Comparison of ENCODE assay signal across 30 cellular contexts in genomic region chr3:105157766-105158085, GRCh38.
"Had no signal": no experiment of that assay in that cellular context is flagged by ENCODE, and none has a peak within 500 bp of the region (broad histone marks: within the 10 kb centered on the region; RNA-seq: fewer than 3 reads in every experiment).

No MANE protein-coding gene starts in this region.

- H3K27me3 ChIP-seq: ascending aorta, esophagus squamous epithelium, pancreas, stomach, thyroid gland, upper lobe of left lung, vagina had no signal

- H3K9me3 Mint-ChIP-seq: activated CD4-positive, alpha-beta memory T cell treated with anti-CD3 and anti-CD28 coated beads, Interleukin-2, amount 10 ng/mL, durations not matched to agents 7 days and 5 days; activated CD4-positive, alpha-beta T cell treated with anti-CD3 and anti-CD28 coated beads, Interleukin-2, amount 10 ng/mL, durations not matched to agents 24 days and 14 days; activated naive CD4-positive, alpha-beta T cell treated with anti-CD3 and anti-CD28 coated beads, Interleukin-2, amount 10 ng/mL, durations not matched to agents 7 days and 5 days; activated naive CD8-positive, alpha-beta T cell treated with anti-CD3 and anti-CD28 coated beads, Interleukin-2, amount 10 ng/mL, durations not matched to agents 7 days and 5 days; activated T-cell treated with anti-CD3 and anti-CD28 coated beads, Interleukin-2, amount 50 U/mL, for 24 hours; brain; endodermal cell; mesothelial cell of epicardium; nephron progenitor cell; stimulated activated naive B cell treated with anti-CD40 and anti-IgM and Interleukin-4, amounts not matched to agents 10 μg/mL and 1 μg/mL and 100 μg/mL, for 72 hours had no signal

- H3K27ac ChIP-seq: ascending aorta, esophagus squamous epithelium, pancreas, psoas muscle, stomach, thyroid gland, upper lobe of left lung, vagina, VCaP had no signal

- H3K4me2 ChIP-seq: smooth muscle cell had no signal

- H3K9me3 ChIP-seq: ascending aorta, esophagus squamous epithelium, pancreas, psoas muscle, stomach, thyroid gland, upper lobe of left lung, vagina had no signal

- DNase-seq: activated CD4-positive, alpha-beta memory T cell treated with anti-CD3 and anti-CD28 coated beads, Interleukin-2, amount 10 ng/mL, durations not matched to agents 7 days and 5 days; activated CD4-positive, alpha-beta T cell treated with anti-CD3 and anti-CD28 coated beads, Interleukin-2, amount 10 ng/mL, durations not matched to agents 24 days and 14 days; activated CD4-positive, CD25-positive, alpha-beta regulatory T cell treated with anti-CD3 and anti-CD28 coated beads, Interleukin-2, amount 50 U/mL, for 72 hours; activated CD8-positive, alpha-beta memory T cell treated with anti-CD3 and anti-CD28 coated beads, Interleukin-2, amount 50 U/mL, for 48 hours; activated gamma-delta T cell; activated naive CD4-positive, alpha-beta T cell treated with anti-CD3 and anti-CD28 coated beads, Interleukin-2, amount 10 ng/mL, durations not matched to agents 7 days and 5 days; activated naive CD8-positive, alpha-beta T cell treated with anti-CD3 and anti-CD28 coated beads, Interleukin-2, amount 10 ng/mL, durations not matched to agents 7 days and 5 days; activated T-cell treated with anti-CD3 and anti-CD28 coated beads, Interleukin-2, amount 50 U/mL, for 24 hours; caudate nucleus; endodermal cell; esophagus squamous epithelium; immature natural killer cell; kidney; left colon; naive B cell; nephron progenitor cell; nucleus accumbens; pancreas; psoas muscle; stimulated activated CD4-positive, alpha-beta T cell treated with anti-CD3 and anti-CD28 coated beads, Interleukin-2, amount 100 ng/mL, for 24 hours; stimulated activated naive B cell treated with anti-CD40 and anti-IgM and Interleukin-4, amounts not matched to agents 10 μg/mL and 1 μg/mL and 100 μg/mL, for 72 hours; stomach; thyroid gland; upper lobe of left lung had no signal

- H3K4me1 Mint-ChIP-seq: activated CD4-positive, alpha-beta memory T cell treated with anti-CD3 and anti-CD28 coated beads, Interleukin-2, amount 10 ng/mL, durations not matched to agents 7 days and 5 days; activated CD4-positive, alpha-beta T cell treated with anti-CD3 and anti-CD28 coated beads, Interleukin-2, amount 10 ng/mL, durations not matched to agents 24 days and 14 days; activated naive CD4-positive, alpha-beta T cell treated with anti-CD3 and anti-CD28 coated beads, Interleukin-2, amount 10 ng/mL, durations not matched to agents 7 days and 5 days; activated naive CD8-positive, alpha-beta T cell treated with anti-CD3 and anti-CD28 coated beads, Interleukin-2, amount 10 ng/mL, durations not matched to agents 7 days and 5 days; endodermal cell; immature natural killer cell; naive B cell; nephron progenitor cell; stimulated activated naive B cell treated with anti-CD40 and anti-IgM and Interleukin-4, amounts not matched to agents 10 μg/mL and 1 μg/mL and 100 μg/mL, for 72 hours had no signal

- H3K36me3 ChIP-seq: ascending aorta, esophagus squamous epithelium, pancreas, stomach, thyroid gland, upper lobe of left lung, vagina had no signal

- H3K27ac Mint-ChIP-seq: activated CD4-positive, alpha-beta memory T cell treated with anti-CD3 and anti-CD28 coated beads, Interleukin-2, amount 10 ng/mL, durations not matched to agents 7 days and 5 days; activated CD4-positive, alpha-beta T cell treated with anti-CD3 and anti-CD28 coated beads, Interleukin-2, amount 10 ng/mL, durations not matched to agents 24 days and 14 days; activated naive CD4-positive, alpha-beta T cell treated with anti-CD3 and anti-CD28 coated beads, Interleukin-2, amount 10 ng/mL, durations not matched to agents 7 days and 5 days; activated naive CD8-positive, alpha-beta T cell treated with anti-CD3 and anti-CD28 coated beads, Interleukin-2, amount 10 ng/mL, durations not matched to agents 7 days and 5 days; activated T-cell treated with anti-CD3 and anti-CD28 coated beads, Interleukin-2, amount 50 U/mL, for 24 hours; brain; endodermal cell; immature natural killer cell; mesothelial cell of epicardium; naive B cell; nephron progenitor cell; stimulated activated naive B cell treated with anti-CD40 and anti-IgM and Interleukin-4, amounts not matched to agents 10 μg/mL and 1 μg/mL and 100 μg/mL, for 72 hours had no signal

- H3K27me3 Mint-ChIP-seq: activated CD4-positive, alpha-beta memory T cell treated with anti-CD3 and anti-CD28 coated beads, Interleukin-2, amount 10 ng/mL, durations not matched to agents 7 days and 5 days; activated CD4-positive, alpha-beta T cell treated with anti-CD3 and anti-CD28 coated beads, Interleukin-2, amount 10 ng/mL, durations not matched to agents 24 days and 14 days; activated naive CD4-positive, alpha-beta T cell treated with anti-CD3 and anti-CD28 coated beads, Interleukin-2, amount 10 ng/mL, durations not matched to agents 7 days and 5 days; activated naive CD8-positive, alpha-beta T cell treated with anti-CD3 and anti-CD28 coated beads, Interleukin-2, amount 10 ng/mL, durations not matched to agents 7 days and 5 days; activated T-cell treated with anti-CD3 and anti-CD28 coated beads, Interleukin-2, amount 50 U/mL, for 24 hours; brain; stimulated activated naive B cell treated with anti-CD40 and anti-IgM and Interleukin-4, amounts not matched to agents 10 μg/mL and 1 μg/mL and 100 μg/mL, for 72 hours had no signal

- H3K36me3 Mint-ChIP-seq: activated naive CD4-positive, alpha-beta T cell treated with anti-CD3 and anti-CD28 coated beads, Interleukin-2, amount 10 ng/mL, durations not matched to agents 7 days and 5 days; activated naive CD8-positive, alpha-beta T cell treated with anti-CD3 and anti-CD28 coated beads, Interleukin-2, amount 10 ng/mL, durations not matched to agents 7 days and 5 days; brain; immature natural killer cell; mesothelial cell of epicardium; naive B cell; stimulated activated naive B cell treated with anti-CD40 and anti-IgM and Interleukin-4, amounts not matched to agents 10 μg/mL and 1 μg/mL and 100 μg/mL, for 72 hours had no signal

- H3K4me3 ChIP-seq: ascending aorta, esophagus squamous epithelium, pancreas, psoas muscle, smooth muscle cell, stomach, thyroid gland, upper lobe of left lung, vagina had no signal

- H3K4me3 Mint-ChIP-seq: activated CD4-positive, alpha-beta memory T cell treated with anti-CD3 and anti-CD28 coated beads, Interleukin-2, amount 10 ng/mL, durations not matched to agents 7 days and 5 days; activated CD4-positive, alpha-beta T cell treated with anti-CD3 and anti-CD28 coated beads, Interleukin-2, amount 10 ng/mL, durations not matched to agents 24 days and 14 days; activated naive CD4-positive, alpha-beta T cell treated with anti-CD3 and anti-CD28 coated beads, Interleukin-2, amount 10 ng/mL, durations not matched to agents 7 days and 5 days; activated naive CD8-positive, alpha-beta T cell treated with anti-CD3 and anti-CD28 coated beads, Interleukin-2, amount 10 ng/mL, durations not matched to agents 7 days and 5 days; activated T-cell treated with anti-CD3 and anti-CD28 coated beads, Interleukin-2, amount 50 U/mL, for 24 hours; brain; endodermal cell; immature natural killer cell; mesothelial cell of epicardium; naive B cell; nephron progenitor cell; stimulated activated naive B cell treated with anti-CD40 and anti-IgM and Interleukin-4, amounts not matched to agents 10 μg/mL and 1 μg/mL and 100 μg/mL, for 72 hours had no signal

- H3K4me1 ChIP-seq: ascending aorta, esophagus squamous epithelium, psoas muscle, stomach, thyroid gland, upper lobe of left lung, vagina had no signal

- ATAC-seq: left colon; pancreas; psoas muscle; stimulated activated naive B cell treated with anti-CD40 and anti-IgM and Interleukin-4, amounts not matched to agents 10 μg/mL and 1 μg/mL and 100 μg/mL, for 72 hours had no signal
